ENCODE assay signal across 31 cellular contexts in the genomic region with DNA sequence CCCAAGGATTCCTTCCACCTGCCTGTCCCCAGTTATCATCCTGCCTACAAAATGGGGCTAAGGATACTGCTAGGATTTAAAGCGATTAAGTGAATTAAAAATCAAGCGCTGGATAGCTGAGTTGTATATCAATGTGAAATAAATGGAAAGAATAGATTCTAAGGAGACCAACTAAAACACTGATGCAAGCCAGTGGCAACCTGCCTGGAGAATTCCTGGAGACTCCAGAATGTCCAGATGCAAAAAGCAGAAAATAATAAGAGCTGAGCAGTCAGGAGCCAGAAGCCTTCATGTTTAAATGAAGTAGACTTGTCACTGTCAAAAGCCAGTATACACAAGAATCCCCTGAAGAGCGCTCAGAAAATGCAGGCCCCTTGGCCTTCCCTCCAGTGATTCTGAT.
DNase-seq lines count a peak whose midpoint lies in the region; ATAC-seq, FAIRE-seq and TF ChIP-seq lines count a peak whose summit lies in the region.
"Had no signal": no experiment of that assay in that cellular context is flagged by ENCODE, and none has a peak within 500 bp of the region (broad histone marks: within the 10 kb centered on the region; RNA-seq: fewer than 3 reads in every experiment).

No MANE protein-coding gene starts in this region.

- no peak overlapping the region for H3K4me3 ChIP-seq in fibroblast of mammary gland (ENCODE audit: control insufficient read depth, low read depth, low read length)
- H3K4me3 ChIP-seq: body of pancreas, heart left ventricle, PC-9, stomach, transverse colon had no signal

- CTCF ChIA-PET in activated CD4-positive, alpha-beta T cell treated with anti-CD3 and anti-CD28 coated beads for 36 hours (lab: Charles Lee): no interaction called here

- H3K4me3 Mint-ChIP-seq in activated CD4-positive, alpha-beta T cell treated with anti-CD3 and anti-CD28 coated beads for 36 hours: no peak overlapping the region
- H3K4me3 Mint-ChIP-seq: activated naive CD8-positive, alpha-beta T cell treated with anti-CD3 and anti-CD28 coated beads, Interleukin-2, amount 10 ng/mL, durations not matched to agents 7 days and 5 days; IgD-negative memory B cell; WTC11 had no signal

- H3K36me3 Mint-ChIP-seq in activated CD4-positive, alpha-beta T cell treated with anti-CD3 and anti-CD28 coated beads for 36 hours (ENCODE audit: low read depth): no peaks in the 10 kb centered on the region
- H3K36me3 Mint-ChIP-seq: WTC11 had no signal

- POLR2A ChIA-PET in activated CD4-positive, alpha-beta T cell treated with anti-CD3 and anti-CD28 coated beads for 36 hours (lab: Charles Lee): no interaction called here

- H3K9me3 Mint-ChIP-seq in activated CD4-positive, alpha-beta T cell treated with anti-CD3 and anti-CD28 coated beads for 36 hours (ENCODE audit: low read depth): no peaks in the 10 kb centered on the region
- H3K9me3 Mint-ChIP-seq: activated naive CD8-positive, alpha-beta T cell treated with anti-CD3 and anti-CD28 coated beads, Interleukin-2, amount 10 ng/mL, durations not matched to agents 7 days and 5 days had no signal

- no peaks in the 10 kb centered on the region for H3K27me3 Mint-ChIP-seq in activated CD4-positive, alpha-beta T cell treated with anti-CD3 and anti-CD28 coated beads for 36 hours
- H3K27me3 Mint-ChIP-seq: IgD-negative memory B cell had no signal

- no peak for TF ChIP-seq CTCF in fibroblast of mammary gland (conservative IDR thresholded peaks at IDR 0.05; ENCODE audit: control insufficient read depth, insufficient read depth, low read depth, low read length)

- ATAC-seq in sciatic nerve: peak; percentile 45
- ATAC-seq in activated CD4-positive, alpha-beta T cell treated with anti-CD3 and anti-CD28 coated beads for 36 hours: no peak
- ATAC-seq: body of pancreas, heart left ventricle, left ventricle myocardium superior, WTC11 had no signal

- FAIRE-seq in HTR-8/SVneo (lab: Jason Lieb, UNC): no peak
- FAIRE-seq: endothelial cell of umbilical vein, keratinocyte had no signal

- peak; percentile 35 for DNase-seq in AG20443 (ENCODE audit: low spot score)
- peak; percentile 66 for DNase-seq in astrocyte of the hippocampus (ENCODE audit: low read depth, low spot score)
- peak; percentile 18 for DNase-seq in fibroblast of mammary gland (ENCODE audit: low read depth)
- DNase-seq in sciatic nerve (ENCODE audit: low spot score): no peak
- no peak for DNase-seq in activated CD4-positive, alpha-beta T cell treated with anti-CD3 and anti-CD28 coated beads for 36 hours
- no peak for DNase-seq in HTR-8/SVneo (ENCODE audit: insufficient read length, low spot score)
- no peak for DNase-seq in NCI-H226
- no peak for DNase-seq in NCI-H1436 (lab: John Stamatoyannopoulos, UW)
- DNase-seq: ACHN; activated CD4-positive, alpha-beta T cell treated with anti-CD3 and anti-CD28 coated beads, Interleukin-2, amount 50 U/mL, for 1 hour; activated effector memory CD4-positive, alpha-beta T cell treated with anti-CD3 and anti-CD28 coated beads, Interleukin-2, amount 50 U/mL, for 16 hours; activated naive CD8-positive, alpha-beta T cell treated with anti-CD3 and anti-CD28 coated beads, Interleukin-2, amount 10 ng/mL, durations not matched to agents 7 days and 5 days; activated T-cell treated with anti-CD3 and anti-CD28 coated beads, Interleukin-2, amount 50 U/mL, for 1 hour; body of pancreas; COR-L47; DMS53; heart left ventricle; left ventricle myocardium superior; NCI-H1694 treated with DMSO at 0.1 percent for 48 hours; NCI-H524 treated with DMSO at 0.1 percent for 48 hours; NK-92 treated with Interleukin-12 subunit alpha and Interleukin-12 subunit beta, amount 100 ng/mL, for 24 hours; PC-9; SK-N-SH; stimulated activated CD4-positive, alpha-beta T cell treated with anti-CD3 and anti-CD28 coated beads, Interleukin-4, amount 100 ng/mL, for 1 hour; stomach; transverse colon had no signal

- peaks cover 22% of the 10 kb centered on the region for H3K4me1 Mint-ChIP-seq in activated CD4-positive, alpha-beta T cell treated with anti-CD3 and anti-CD28 coated beads for 36 hours

- H3K27ac Mint-ChIP-seq in activated CD4-positive, alpha-beta T cell treated with anti-CD3 and anti-CD28 coated beads for 36 hours: no peak overlapping the region
- H3K27ac Mint-ChIP-seq: activated naive CD8-positive, alpha-beta T cell treated with anti-CD3 and anti-CD28 coated beads, Interleukin-2, amount 10 ng/mL, durations not matched to agents 7 days and 5 days; IgD-negative memory B cell; progenitor cell of endocrine pancreas; WTC11 had no signal

- intact Hi-C loops in sciatic nerve (cut with DNase I): no loop called here
- intact Hi-C loops in activated CD4-positive, alpha-beta T cell treated with anti-CD3 and anti-CD28 coated beads for 36 hours (cut with DNase I, micrococcal nuclease): no loop called here

Comparison
In these comparisons a context has a peak if more than half of its experiments do, and no peak if none do; other contexts are left out.
1. DNase-seq: peak in AG20443 (single experiment), astrocyte of the hippocampus (single experiment) and fibroblast of mammary gland (single experiment); none in sciatic nerve (single experiment), activated CD4-positive, alpha-beta T cell treated with anti-CD3 and anti-CD28 coated beads for 36 hours (single experiment), HTR-8/SVneo (single experiment), NCI-H226 (single experiment) and NCI-H1436 (single experiment).